In genomic region chr3:30042274-30042859, GRCh38 we compare ENCODE assay signal across 7 cellular contexts.
DNase-seq lines count a peak whose midpoint lies in the region; ATAC-seq and TF ChIP-seq lines count a peak whose summit lies in the region.

No MANE protein-coding gene starts in this region.

- no peak overlapping the region for H3K27ac ChIP-seq in neural progenitor cell
- H3K27ac ChIP-seq in tibial artery: no peak overlapping the region

- H3K36me3 Mint-ChIP-seq in neural progenitor cell: peaks cover 2% of the 10 kb centered on the region

- peaks cover 12% of the 10 kb centered on the region for H3K9me3 Mint-ChIP-seq in neural progenitor cell

- H3K36me3 ChIP-seq in NT2/D1 (ENCODE audit: insufficient read depth, insufficient read length, low read length) (no peaks in the 10 kb centered on the region), neural progenitor cell (no peaks in the 10 kb centered on the region), tibial artery (no peaks in the 10 kb centered on the region)

- H3K27me3 ChIP-seq in NT2/D1 (ENCODE audit: insufficient read depth, insufficient read length): no peaks in the 10 kb centered on the region
- H3K27me3 ChIP-seq in neural progenitor cell: no peaks in the 10 kb centered on the region
- H3K27me3 ChIP-seq in tibial artery: no peaks in the 10 kb centered on the region

- H3K4me3 Mint-ChIP-seq in neural progenitor cell: no peak overlapping the region

- intact Hi-C loops in tibial artery (cut with DNase I; ENCODE audit: low total_unique reads): no loop called here

- H3K9me3 ChIP-seq in NT2/D1 (ENCODE audit: insufficient read depth, low read length): no peaks in the 10 kb centered on the region
- no peaks in the 10 kb centered on the region for H3K9me3 ChIP-seq in neural progenitor cell (ENCODE audit: low read depth)
- no peaks in the 10 kb centered on the region for H3K9me3 ChIP-seq in tibial artery

- no peak overlapping the region for H3K4me2 ChIP-seq in neural progenitor cell

- H3K4me3 ChIP-seq in GM12865 (ENCODE audit: low read depth, low read length) (no peak overlapping the region), NT2/D1 (ENCODE audit: insufficient read length, low read depth) (no peak overlapping the region), neural progenitor cell (no peak overlapping the region), tibial artery (no peak overlapping the region)

- ATAC-seq in HG03442 (IDR thresholded peaks at IDR 0.05; ENCODE audit: unreplicated experiment): peak; percentile 72

- peak; percentile 45 for TF ChIP-seq CTCF in GM12865 (IDR thresholded peaks at IDR 0.05; ENCODE audit: insufficient read depth, low read depth, low read length, missing control alignments)
- TF ChIP-seq CTCF in neural progenitor cell (IDR thresholded peaks at IDR 0.05): peak; percentile 84
- peak; percentile 77 to 82 for TF ChIP-seq CTCF in tibial artery (IDR thresholded peaks at IDR 0.05)

- DNase-seq in GM12865 (ENCODE audit: low read depth) (peak; percentile 63), NT2/D1 (ENCODE audit: low read depth, low spot score) (peak; percentile 66), activated T-cell treated with anti-CD3 and anti-CD28 coated beads for 4 hours (peak; percentile 50), fibroblast of gingiva (ENCODE audit: low read depth) (peak; percentile 59), neural progenitor cell (ENCODE audit: low spot score) (peak; percentile 79), tibial artery (peak in 1 of 2 donors; percentile 51)

- no peaks in the 10 kb centered on the region for H4K20me1 ChIP-seq in neural progenitor cell (ENCODE audit: low read depth)

- H3K79me2 ChIP-seq in neural progenitor cell (ENCODE audit: low read depth): no peaks in the 10 kb centered on the region

- peaks cover 14% of the 10 kb centered on the region for H3K4me1 Mint-ChIP-seq in neural progenitor cell

- H3K27ac Mint-ChIP-seq in neural progenitor cell: no peak overlapping the region

- H3K4me1 ChIP-seq in NT2/D1 (ENCODE audit: insufficient read depth, insufficient read length) (no peaks in the 10 kb centered on the region), neural progenitor cell (peaks cover 18% of the 10 kb centered on the region), tibial artery (no peaks in the 10 kb centered on the region)

- peaks cover 3% of the 10 kb centered on the region for H3K27me3 Mint-ChIP-seq in neural progenitor cell (ENCODE audit: insufficient read depth, low read depth)

- peak overlapping the region; percentile 22 for H2AFZ ChIP-seq in neural progenitor cell (replicated peaks)

- peaks cover 8% of the 10 kb centered on the region for H3F3A ChIP-seq in neural progenitor cell (ENCODE audit: low read depth)

- H3K9ac ChIP-seq in NT2/D1 (ENCODE audit: insufficient read length, low read depth) (no peak overlapping the region), neural progenitor cell (no peak overlapping the region)
